ENCODE assay signal across 8 cellular contexts in the genomic region with DNA sequence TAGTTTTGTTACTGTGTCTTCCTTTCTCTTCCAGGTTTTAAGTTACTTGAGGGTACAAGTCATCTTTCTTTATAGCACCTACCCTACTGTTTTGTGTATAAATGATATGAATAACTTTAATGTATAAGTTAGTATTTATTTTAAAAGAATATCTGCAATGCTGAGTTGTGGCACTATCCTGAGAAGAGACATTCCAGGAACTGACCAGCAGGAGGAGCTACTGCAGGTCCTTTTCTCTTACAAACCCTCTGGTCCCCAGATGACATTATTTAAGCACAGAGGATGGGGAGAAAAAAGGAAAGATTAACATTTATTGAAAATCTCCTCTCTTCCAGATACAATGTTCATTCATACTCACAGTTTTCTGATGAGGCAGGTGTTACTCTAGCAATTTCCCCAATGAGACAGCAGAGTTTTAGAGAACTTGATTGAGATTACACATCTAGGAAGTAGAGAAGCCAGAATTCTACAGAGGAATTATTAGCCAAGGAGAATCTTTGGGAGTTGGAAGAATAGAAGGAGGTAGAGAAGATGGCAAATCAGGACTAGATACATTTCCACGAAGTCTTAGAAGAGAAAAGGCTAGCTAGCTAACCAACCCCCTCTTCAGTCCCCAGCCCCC.
DNase-seq lines count a peak whose midpoint lies in the region; ATAC-seq and TF ChIP-seq lines count a peak whose summit lies in the region.

No MANE protein-coding gene starts in this region.

- H3K4me3 ChIP-seq in PC-9 (no peak overlapping the region), upper lobe of right lung (no peak overlapping the region)

- H2AFZ ChIP-seq in PC-9 = no peak overlapping the region

- peak; percentile 79 for TF ChIP-seq CTCF in PC-9 (conservative IDR thresholded peaks at IDR 0.05)
- peak; percentile 62 for TF ChIP-seq CTCF in upper lobe of right lung (IDR thresholded peaks at IDR 0.05)

- no peaks in the 10 kb centered on the region for H4K20me1 ChIP-seq in PC-9 (ENCODE audit: insufficient read depth)

- POLR2A ChIA-PET in PC-9 (lab: Charles Lee; ENCODE audit: unreplicated experiment) = no interaction called here

- H3K27me3 ChIP-seq in PC-9 (ENCODE audit: insufficient read depth, low read depth) = no peaks in the 10 kb centered on the region
- H3K27me3 ChIP-seq in upper lobe of right lung = no peaks in the 10 kb centered on the region

- H3K36me3 ChIP-seq in PC-9 (ENCODE audit: low read depth) = no peaks in the 10 kb centered on the region
- no peaks in the 10 kb centered on the region for H3K36me3 ChIP-seq in upper lobe of right lung

- no peaks in the 10 kb centered on the region for H3K9me3 ChIP-seq in PC-9 (ENCODE audit: insufficient read depth, low read depth)
- H3K9me3 ChIP-seq in upper lobe of right lung = no peaks in the 10 kb centered on the region

- CTCF ChIA-PET in PC-9 (lab: Charles Lee) = no interaction called here

- H3K4me2 ChIP-seq in PC-9 = no peak overlapping the region

- BruUV-seq in PC-9 (replicated peaks; lab: Mats Ljungman, UMichigan) = no TSS peak

- H3K27ac ChIP-seq in PC-9 (no peak overlapping the region), upper lobe of right lung (no peak overlapping the region)

- H3K4me1 ChIP-seq in PC-9 (replicated peaks; ENCODE audit: insufficient read depth) = no peaks in the 10 kb centered on the region
- no peaks in the 10 kb centered on the region for H3K4me1 ChIP-seq in upper lobe of right lung

- ATAC-seq in HG02759 (IDR thresholded peaks at IDR 0.05; ENCODE audit: unreplicated experiment) (peak; percentile 88), upper lobe of right lung (no peak), HG03139 (IDR thresholded peaks at IDR 0.05; ENCODE audit: unreplicated experiment) (no peak), GM21737 (IDR thresholded peaks at IDR 0.05; ENCODE audit: unreplicated experiment) (no peak)

- peak; percentile 2 for DNase-seq in activated CD4-positive, alpha-beta T cell treated with anti-CD3 and anti-CD28 coated beads for 48 hours
- no peak for DNase-seq in activated CD4-positive, alpha-beta T cell treated with anti-CD3 and anti-CD28 coated beads, Interleukin-2, amount 50 U/mL, for 4 hours
- DNase-seq in PC-9 = no peak
- peak in 33 of 42 donors; percentile 8 to 78 (median 45) for DNase-seq in head of caudate nucleus
- DNase-seq in upper lobe of right lung = no peak

- H3K9me2 ChIP-seq in PC-9 (ENCODE audit: insufficient read depth) = no peaks in the 10 kb centered on the region

- intact Hi-C loops in PC-9 (cut with micrococcal nuclease; ENCODE audit: unreplicated experiment) (loop anchor here (1.0 to 5.0 kb wide), 2 partner anchors 508 to 647 kb away; no protein-coding TSS in a partner anchor), head of caudate nucleus (cut with DNase I) (no loop called here), upper lobe of right lung (cut with DNase I) (no loop called here)

- H3K79me2 ChIP-seq in PC-9 (ENCODE audit: low read depth) = no peaks in the 10 kb centered on the region

- H3F3A ChIP-seq in PC-9 (ENCODE audit: insufficient read depth, low read depth) = no peaks in the 10 kb centered on the region

Comparison
In these comparisons a context has a peak if more than half of its experiments do, and no peak if none do; other contexts are left out.
1. DNase-seq: peak in activated CD4-positive, alpha-beta T cell treated with anti-CD3 and anti-CD28 coated beads for 48 hours (single experiment) and head of caudate nucleus (33 of 42); none in activated CD4-positive, alpha-beta T cell treated with anti-CD3 and anti-CD28 coated beads, Interleukin-2, amount 50 U/mL, for 4 hours (0 of 2), PC-9 (0 of 2) and upper lobe of right lung (single experiment).